10 cellular contexts compared by ENCODE assay signal in the genomic region with DNA sequence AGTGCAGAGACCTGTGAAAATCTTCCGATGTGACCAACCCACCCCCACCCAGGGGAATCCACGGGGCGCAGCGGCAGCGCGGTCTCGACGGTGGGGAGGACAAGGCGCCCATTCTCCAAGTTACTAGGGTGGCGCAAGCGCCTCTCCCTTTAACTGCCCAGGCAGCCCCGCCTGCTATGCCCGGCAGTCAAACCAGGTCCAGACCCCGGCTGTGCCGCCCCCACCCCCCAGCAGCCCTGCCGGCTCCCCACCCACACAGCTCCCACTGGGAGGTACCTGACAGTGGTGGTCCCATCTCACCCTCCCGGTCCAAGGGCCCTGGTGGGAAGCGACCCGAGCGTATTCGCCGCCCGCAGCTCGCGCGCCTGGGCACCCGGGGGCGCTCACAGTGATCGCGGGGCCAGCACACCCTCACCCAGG. TPM values are rescaled to one million over a fixed set of nuclear protein-coding genes. Genes with fewer than 3 reads are reported as not detected.
DNase-seq lines count a peak whose midpoint lies in the region; ATAC-seq and TF ChIP-seq lines count a peak whose summit lies in the region.
"Had no signal": no experiment of that assay in that cellular context is flagged by ENCODE, and none has a peak within 500 bp of the region (broad histone marks: within the 10 kb centered on the region; RNA-seq: fewer than 3 reads in every experiment).

No MANE protein-coding gene starts in this region.

- peaks cover 38% of the 10 kb centered on the region for H3K4me1 Mint-ChIP-seq in activated CD4-positive, alpha-beta T cell treated with anti-CD3 and anti-CD28 coated beads for 36 hours

- H3F3A ChIP-seq in MM.1S (ENCODE audit: insufficient read depth, low read length) = peaks cover 5% of the 10 kb centered on the region; the same call in 1 of the 2 replicates

- H3K4me1 ChIP-seq in MM.1S (ENCODE audit: low read length) = peaks cover 14% of the 10 kb centered on the region
- peaks cover 43% of the 10 kb centered on the region for H3K4me1 ChIP-seq in left ventricle myocardium inferior
- H3K4me1 ChIP-seq in rectal smooth muscle tissue (ENCODE audit: control insufficient read depth, insufficient read depth, low read length) = no peaks in the 10 kb centered on the region

- CTCF ChIA-PET in activated CD4-positive, alpha-beta T cell treated with anti-CD3 and anti-CD28 coated beads for 36 hours (lab: Charles Lee) = interaction anchor here (1.1 kb wide), 2 partner anchors 67 to 89 kb away, joined by 3 read pairs; a partner anchor contains a TSS

- H3K9me2 ChIP-seq in MM.1S (replicated peaks; ENCODE audit: insufficient read depth, low read length) = no peaks in the 10 kb centered on the region

- peak overlapping the region; percentile 71 for H3K4me3 ChIP-seq in MM.1S (ENCODE audit: low read length)
- H3K4me3 ChIP-seq in left ventricle myocardium inferior = peak overlapping the region; percentile 66
- peak overlapping the region; percentile 40 for H3K4me3 ChIP-seq in rectal smooth muscle tissue (ENCODE audit: low read length)

- H3K4me3 Mint-ChIP-seq in activated CD4-positive, alpha-beta T cell treated with anti-CD3 and anti-CD28 coated beads for 36 hours = peak overlapping the region; percentile 26

- H3K27me3 Mint-ChIP-seq in activated CD4-positive, alpha-beta T cell treated with anti-CD3 and anti-CD28 coated beads for 36 hours = no peaks in the 10 kb centered on the region

- peaks cover 2% of the 10 kb centered on the region for H3K9me3 Mint-ChIP-seq in activated CD4-positive, alpha-beta T cell treated with anti-CD3 and anti-CD28 coated beads for 36 hours (ENCODE audit: low read depth)

- TF ChIP-seq CTCF in MM.1S (IDR thresholded peaks at IDR 0.05; ENCODE audit: low read length) (no peak; the same call in 1 of the 2 replicates), left ventricle myocardium inferior (IDR thresholded peaks at IDR 0.05; ENCODE audit: borderline replicate concordance) (no peak)

- POLR2A ChIA-PET in activated CD4-positive, alpha-beta T cell treated with anti-CD3 and anti-CD28 coated beads for 36 hours (lab: Charles Lee) = no interaction called here

- H3K9me3 ChIP-seq in MM.1S (replicated peaks; ENCODE audit: insufficient read depth, low read length) (no peaks in the 10 kb centered on the region), left ventricle myocardium inferior (replicated peaks) (peaks cover 11% of the 10 kb centered on the region)

- H3K4me2 ChIP-seq in MM.1S (ENCODE audit: low read depth, low read length) = peak overlapping the region; percentile 72; the same call in 1 of the 2 replicates

- no peaks in the 10 kb centered on the region for H3K36me3 Mint-ChIP-seq in activated CD4-positive, alpha-beta T cell treated with anti-CD3 and anti-CD28 coated beads for 36 hours (ENCODE audit: low read depth)

- peaks cover 5% of the 10 kb centered on the region; the same call in 1 of the 2 replicates for H3K27me3 ChIP-seq in MM.1S (replicated peaks; ENCODE audit: insufficient read depth, low read length)
- peaks cover 29% of the 10 kb centered on the region for H3K27me3 ChIP-seq in left ventricle myocardium inferior (ENCODE audit: low read depth)
- peaks cover 6% of the 10 kb centered on the region for H3K27me3 ChIP-seq in rectal smooth muscle tissue (ENCODE audit: control insufficient read depth, insufficient read depth, low read length)

- no peaks in the 10 kb centered on the region for H4K20me1 ChIP-seq in MM.1S (ENCODE audit: insufficient read depth, low read length)

- no peak overlapping the region for H3K27ac Mint-ChIP-seq in activated CD4-positive, alpha-beta T cell treated with anti-CD3 and anti-CD28 coated beads for 36 hours

- H3K27ac ChIP-seq in MM.1S (ENCODE audit: low read length) = no peak overlapping the region
- no peak overlapping the region for H3K27ac ChIP-seq in left ventricle myocardium inferior (replicated peaks)
- H3K27ac ChIP-seq in rectal smooth muscle tissue (ENCODE audit: low read depth, low read length) = no peak overlapping the region

- no peak overlapping the region for H3K9ac ChIP-seq in MM.1S (ENCODE audit: low read length)
- H3K9ac ChIP-seq in rectal smooth muscle tissue (ENCODE audit: low read length) = no peak overlapping the region

- intact Hi-C loops in activated CD4-positive, alpha-beta T cell treated with anti-CD3 and anti-CD28 coated beads for 36 hours (cut with DNase I, micrococcal nuclease) = loop anchor here in 1 of 2 experiments (1.0 to 2.0 kb wide), 7 partner anchors 37 to 548 kb away; a partner anchor contains a TSS
- intact Hi-C loops in left ventricle myocardium inferior (cut with micrococcal nuclease) = no loop called here

- no peak for DNase-seq in activated CD4-positive, alpha-beta T cell treated with anti-CD3 and anti-CD28 coated beads for 36 hours
- DNase-seq in activated CD4-positive, alpha-beta T cell treated with anti-CD3 and anti-CD28 coated beads for 4 hours = no peak
- no peak for DNase-seq in MM.1S
- DNase-seq in left ventricle myocardium inferior = no peak
- DNase-seq in hepatic stellate cell (ENCODE audit: low spot score) = no peak
- DNase-seq in DMS 273 (lab: John Stamatoyannopoulos, UW; ENCODE audit: unreplicated experiment) = no peak

- ATAC-seq in activated CD4-positive, alpha-beta T cell treated with anti-CD3 and anti-CD28 coated beads for 36 hours = no peak
- no peak for ATAC-seq in GM18867 (IDR thresholded peaks at IDR 0.05; ENCODE audit: unreplicated experiment)

- peaks cover 37% of the 10 kb centered on the region for H3K79me2 ChIP-seq in MM.1S (ENCODE audit: low read length)

- H2AFZ ChIP-seq in MM.1S (ENCODE audit: low read length) = peak overlapping the region; percentile 80

- H3K36me3 ChIP-seq in MM.1S (replicated peaks; ENCODE audit: insufficient read depth, low read length) = no peaks in the 10 kb centered on the region
- no peaks in the 10 kb centered on the region for H3K36me3 ChIP-seq in left ventricle myocardium inferior
- no peaks in the 10 kb centered on the region for H3K36me3 ChIP-seq in rectal smooth muscle tissue (ENCODE audit: control insufficient read depth, insufficient read depth, low read length)

RNA-seq across cellular contexts. Expression of a gene that starts 0.4 kb away (rescaled TPM):
- under 1 TPM in 1 of 2 experiments, not detected in 1; 0.05 TPM for total RNA-seq in activated CD4-positive, alpha-beta T cell treated with anti-CD3 and anti-CD28 coated beads for 36 hours
- not detected for total RNA-seq in left ventricle myocardium inferior
- total RNA-seq: frontal cortex, LHCN-M2 had no signal

RNA-seq across cellular contexts. Expression of a gene that starts 0.9 kb away (rescaled TPM):
- total RNA-seq in activated CD4-positive, alpha-beta T cell treated with anti-CD3 and anti-CD28 coated beads for 36 hours = 10 to 100 TPM in 1 of 2 experiments, 1 to 10 TPM in 1; 9.1 to 10.9 TPM
- 41.8 TPM for total RNA-seq in left ventricle myocardium inferior
- total RNA-seq: LHCN-M2 had no signal

RNA-seq across cellular contexts. Expression of a gene that starts 43.3 kb away (rescaled TPM):
- 10 to 100 TPM; 19.8 to 38.4 TPM for total RNA-seq in activated CD4-positive, alpha-beta T cell treated with anti-CD3 and anti-CD28 coated beads for 36 hours
- 31.7 TPM for total RNA-seq in left ventricle myocardium inferior
